28 cellular contexts compared by ENCODE assay signal in the genomic region with DNA sequence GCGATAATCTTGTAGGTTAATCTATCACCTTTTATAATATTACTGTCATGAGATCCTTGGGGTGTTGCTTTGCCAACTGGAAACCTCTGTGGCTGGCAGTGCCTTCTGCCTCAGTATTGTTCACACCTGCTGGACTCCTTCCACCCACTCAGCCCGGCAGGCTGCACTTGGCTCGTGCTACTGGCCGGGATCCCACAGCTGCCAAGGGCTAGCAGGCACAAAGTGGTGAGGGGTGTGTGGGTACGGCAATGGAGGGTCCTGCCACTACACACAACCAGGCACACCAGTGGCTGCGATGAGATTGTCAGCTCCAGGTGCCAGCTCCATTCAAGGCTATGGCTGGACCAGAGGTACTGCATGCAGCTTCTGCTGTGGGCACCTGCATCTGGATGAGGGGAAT.
"Had no signal": no experiment of that assay in that cellular context is flagged by ENCODE, and none has a peak within 500 bp of the region (broad histone marks: within the 10 kb centered on the region; RNA-seq: fewer than 3 reads in every experiment).

No MANE protein-coding gene starts in this region.

- H3K4me3 Mint-ChIP-seq: activated CD4-positive, alpha-beta memory T cell treated with anti-CD3 and anti-CD28 coated beads, Interleukin-2, amount 10 ng/mL, durations not matched to agents 7 days and 5 days; activated CD4-positive, alpha-beta T cell treated with anti-CD3 and anti-CD28 coated beads, Interleukin-2, amount 10 ng/mL, durations not matched to agents 7 days and 5 days; activated naive CD4-positive, alpha-beta T cell treated with anti-CD3 and anti-CD28 coated beads, Interleukin-2, amount 10 ng/mL, durations not matched to agents 7 days and 5 days; activated naive CD8-positive, alpha-beta T cell treated with anti-CD3 and anti-CD28 coated beads, Interleukin-2, amount 10 ng/mL, durations not matched to agents 7 days and 5 days; activated T-cell treated with anti-CD3 and anti-CD28 coated beads, Interleukin-2, amount 50 U/mL, for 24 hours; activated T-cell treated with anti-CD3 and anti-CD28 coated beads, Interleukin-2, amount 50 U/mL, for 72 hours; effector memory CD8-positive, alpha-beta T cell had no signal

- H3K36me3 Mint-ChIP-seq: activated naive CD4-positive, alpha-beta T cell treated with anti-CD3 and anti-CD28 coated beads, Interleukin-2, amount 10 ng/mL, durations not matched to agents 7 days and 5 days; activated naive CD4-positive, alpha-beta T cell treated with anti-CD3 and anti-CD28 coated beads, Interleukin-2, amount 50 U/mL, for 72 hours; activated naive CD8-positive, alpha-beta T cell treated with anti-CD3 and anti-CD28 coated beads, Interleukin-2, amount 10 ng/mL, durations not matched to agents 7 days and 5 days had no signal

- H3K4me1 ChIP-seq: esophagus muscularis mucosa, gastroesophageal sphincter, heart right ventricle had no signal

- ATAC-seq: activated naive CD4-positive, alpha-beta T cell treated with anti-CD3 and anti-CD28 coated beads, Interleukin-2, amount 50 U/mL, for 72 hours; activated T-cell treated with anti-CD3 and anti-CD28 coated beads, Interleukin-2, amount 50 U/mL, for 72 hours; effector memory CD8-positive, alpha-beta T cell; gastroesophageal sphincter; heart right ventricle had no signal

- FAIRE-seq: astrocyte, colon had no signal

- H3K4me3 ChIP-seq: esophagus muscularis mucosa, gastroesophageal sphincter, heart right ventricle had no signal

- DNase-seq: activated CD4-positive, alpha-beta memory T cell treated with anti-CD3 and anti-CD28 coated beads, Interleukin-2, amount 10 ng/mL, durations not matched to agents 7 days and 5 days; activated CD4-positive, alpha-beta T cell treated with anti-CD3 and anti-CD28 coated beads for 4 hours; activated CD4-positive, alpha-beta T cell treated with anti-CD3 and anti-CD28 coated beads, Interleukin-2, amount 10 ng/mL, durations not matched to agents 7 days and 5 days; activated CD4-positive, alpha-beta T cell treated with anti-CD3 and anti-CD28 coated beads, Interleukin-2, amount 50 U/mL, for 4 hours; activated CD4-positive, CD25-positive, alpha-beta regulatory T cell; activated CD4-positive, CD25-positive, alpha-beta regulatory T cell treated with anti-CD3 and anti-CD28 coated beads, Interleukin-2, amount 50 U/mL, for 72 hours; activated CD8-positive, alpha-beta memory T cell treated with anti-CD3 and anti-CD28 coated beads, Interleukin-2, amount 50 U/mL, for 48 hours; activated gamma-delta T cell; activated naive CD4-positive, alpha-beta T cell; activated naive CD4-positive, alpha-beta T cell treated with anti-CD3 and anti-CD28 coated beads, Interleukin-2, amount 10 ng/mL, durations not matched to agents 7 days and 5 days; activated naive CD8-positive, alpha-beta T cell treated with anti-CD3 and anti-CD28 coated beads, Interleukin-2, amount 10 ng/mL, durations not matched to agents 7 days and 5 days; activated T-cell treated with anti-CD3 and anti-CD28 coated beads for 4 hours; activated T-cell treated with anti-CD3 and anti-CD28 coated beads, Interleukin-2, amount 50 U/mL, for 24 hours; activated T-cell treated with anti-CD3 and anti-CD28 coated beads, Interleukin-2, amount 50 U/mL, for 72 hours; brain microvascular endothelial cell; cortex of kidney; dermis blood vessel endothelial cell; effector CD4-positive, alpha-beta T cell; effector memory CD8-positive, alpha-beta T cell; erythroblast; foreskin melanocyte; heart right ventricle; T-helper 2 cell had no signal

- H3K36me3 ChIP-seq: brain microvascular endothelial cell, esophagus muscularis mucosa, gastroesophageal sphincter, heart right ventricle had no signal

- H3K27me3 Mint-ChIP-seq: activated CD4-positive, alpha-beta memory T cell treated with anti-CD3 and anti-CD28 coated beads, Interleukin-2, amount 10 ng/mL, durations not matched to agents 7 days and 5 days; activated CD4-positive, alpha-beta T cell treated with anti-CD3 and anti-CD28 coated beads, Interleukin-2, amount 10 ng/mL, durations not matched to agents 7 days and 5 days; activated naive CD4-positive, alpha-beta T cell treated with anti-CD3 and anti-CD28 coated beads, Interleukin-2, amount 10 ng/mL, durations not matched to agents 7 days and 5 days; activated naive CD8-positive, alpha-beta T cell treated with anti-CD3 and anti-CD28 coated beads, Interleukin-2, amount 10 ng/mL, durations not matched to agents 7 days and 5 days; activated T-cell treated with anti-CD3 and anti-CD28 coated beads, Interleukin-2, amount 50 U/mL, for 24 hours; effector memory CD8-positive, alpha-beta T cell had no signal

- H3K27ac Mint-ChIP-seq: activated CD4-positive, alpha-beta memory T cell treated with anti-CD3 and anti-CD28 coated beads, Interleukin-2, amount 10 ng/mL, durations not matched to agents 7 days and 5 days; activated CD4-positive, alpha-beta T cell treated with anti-CD3 and anti-CD28 coated beads, Interleukin-2, amount 10 ng/mL, durations not matched to agents 7 days and 5 days; activated naive CD4-positive, alpha-beta T cell treated with anti-CD3 and anti-CD28 coated beads, Interleukin-2, amount 10 ng/mL, durations not matched to agents 7 days and 5 days; activated naive CD4-positive, alpha-beta T cell treated with anti-CD3 and anti-CD28 coated beads, Interleukin-2, amount 50 U/mL, for 72 hours; activated naive CD8-positive, alpha-beta T cell treated with anti-CD3 and anti-CD28 coated beads, Interleukin-2, amount 10 ng/mL, durations not matched to agents 7 days and 5 days; activated T-cell treated with anti-CD3 and anti-CD28 coated beads, Interleukin-2, amount 50 U/mL, for 24 hours; activated T-cell treated with anti-CD3 and anti-CD28 coated beads, Interleukin-2, amount 50 U/mL, for 72 hours; effector memory CD8-positive, alpha-beta T cell had no signal

- H3K27ac ChIP-seq: brain microvascular endothelial cell, esophagus muscularis mucosa, gastroesophageal sphincter, heart right ventricle had no signal

- H3K27me3 ChIP-seq: brain microvascular endothelial cell, esophagus muscularis mucosa, gastroesophageal sphincter, heart right ventricle had no signal

- H3K9me3 Mint-ChIP-seq: activated CD4-positive, alpha-beta T cell treated with anti-CD3 and anti-CD28 coated beads, Interleukin-2, amount 10 ng/mL, durations not matched to agents 7 days and 5 days; activated naive CD4-positive, alpha-beta T cell treated with anti-CD3 and anti-CD28 coated beads, Interleukin-2, amount 10 ng/mL, durations not matched to agents 7 days and 5 days; activated naive CD8-positive, alpha-beta T cell treated with anti-CD3 and anti-CD28 coated beads, Interleukin-2, amount 10 ng/mL, durations not matched to agents 7 days and 5 days had no signal

- H3K9me3 ChIP-seq: esophagus muscularis mucosa, gastroesophageal sphincter had no signal

- H3K4me1 Mint-ChIP-seq: activated CD4-positive, alpha-beta memory T cell treated with anti-CD3 and anti-CD28 coated beads, Interleukin-2, amount 10 ng/mL, durations not matched to agents 7 days and 5 days; activated CD4-positive, alpha-beta T cell treated with anti-CD3 and anti-CD28 coated beads, Interleukin-2, amount 10 ng/mL, durations not matched to agents 7 days and 5 days; activated naive CD4-positive, alpha-beta T cell treated with anti-CD3 and anti-CD28 coated beads, Interleukin-2, amount 10 ng/mL, durations not matched to agents 7 days and 5 days; activated naive CD8-positive, alpha-beta T cell treated with anti-CD3 and anti-CD28 coated beads, Interleukin-2, amount 10 ng/mL, durations not matched to agents 7 days and 5 days had no signal
